In the genomic region with DNA sequence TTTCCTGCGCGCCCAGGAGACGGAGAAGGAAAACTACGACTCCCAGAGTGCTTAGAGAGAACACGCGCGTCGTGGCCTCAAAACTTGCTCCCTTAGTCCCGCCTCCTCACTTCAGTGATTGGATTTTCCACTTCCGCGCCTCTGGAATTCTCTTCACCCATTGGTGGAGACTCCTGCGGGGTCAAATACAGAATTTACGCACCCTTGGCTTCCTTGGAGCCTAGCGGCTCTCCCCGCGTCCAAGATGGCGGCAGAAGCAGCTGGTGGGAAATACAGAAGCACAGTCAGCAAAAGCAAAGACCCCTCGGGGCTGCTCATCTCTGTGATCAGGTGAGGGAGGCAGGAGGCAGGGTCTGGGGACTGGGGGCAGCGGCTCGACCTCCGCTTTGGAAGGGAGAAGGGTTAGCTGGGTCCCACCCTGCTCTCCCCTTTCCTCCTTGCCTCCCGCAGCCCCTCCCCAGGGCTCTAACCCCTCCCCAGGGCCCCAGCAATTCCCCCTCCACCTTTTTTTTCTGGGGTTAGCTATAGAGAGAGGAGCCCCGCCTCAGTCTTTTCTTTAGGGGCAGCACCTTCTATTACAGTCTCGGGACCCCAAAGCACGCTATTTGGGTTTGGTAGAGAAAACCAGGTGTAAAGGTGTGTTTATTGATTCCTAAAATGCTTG, we compare ENCODE assay signal across 8 cellular contexts. TPM values are rescaled to one million over a fixed set of nuclear protein-coding genes. Genes with fewer than 3 reads are reported as not detected.
DNase-seq lines count a peak whose midpoint lies in the region; ATAC-seq and TF ChIP-seq lines count a peak whose summit lies in the region.

A gene (plus strand): TSS at position 221 of the 664 bp plus-strand sequence.

- TF ChIP-seq CTCF in VCaP (conservative IDR thresholded peaks at IDR 0.05) (no peak), breast epithelium (IDR thresholded peaks at IDR 0.05) (no peak)

- peaks cover 43% of the 10 kb centered on the region for H3K79me2 ChIP-seq in ACC112 (ENCODE audit: control insufficient read depth, insufficient read depth, low read length, unreplicated experiment)

- H3K9ac ChIP-seq in skeletal muscle tissue (ENCODE audit: low read depth in 1 of 3, low read length in 3 of 3), result peak within 1 kb of the TSS; percentile 93 to 99 (median 94)

- H3K36me3 ChIP-seq in ACC112 (ENCODE audit: insufficient read depth, low read length), result no peaks in the 10 kb centered on the region
- H3K36me3 ChIP-seq in breast epithelium, result no peaks in the 10 kb centered on the region
- no peaks in the 10 kb centered on the region for H3K36me3 ChIP-seq in skeletal muscle tissue (ENCODE audit: control insufficient read depth in 3 of 3, insufficient read depth in 3 of 3, low read length in 3 of 3)

- H3K4me3 ChIP-seq in ACC112 (ENCODE audit: low read depth, low read length) (peak within 1 kb of the TSS; percentile 94), breast epithelium (peak within 1 kb of the TSS; percentile 86 to 88 (median 88)), iPS-18c (ENCODE audit: insufficient read depth, low read depth, low read length) (peak within 1 kb of the TSS; percentile 82), skeletal muscle tissue (ENCODE audit: low read length in 3 of 3) (peak within 1 kb of the TSS; percentile 90 to 98 (median 92))

- DNase-seq in NCI-H2196 treated with DMSO at 0.1 percent for 48 hours (lab: John Stamatoyannopoulos, UW; ENCODE audit: unreplicated experiment), result peak; percentile 96
- DNase-seq in breast epithelium (ENCODE audit: low spot score in 2 of 2), result peak; percentile 88 to 94

- H3K27ac ChIP-seq in ACC112 (ENCODE audit: low read depth, low read length) (peak within 1 kb of the TSS; percentile 27; the same call in 1 of the 2 replicates), VCaP (peak within 1 kb of the TSS; percentile 85), breast epithelium (peak within 1 kb of the TSS; percentile 89 to 90), skeletal muscle tissue (ENCODE audit: low read depth, low read length) (peak within 1 kb of the TSS; percentile 90)

- intact Hi-C loops in breast epithelium (cut with DNase I; ENCODE audit: low total_unique reads), result no loop called here

- peak within 1 kb of the TSS; percentile 89 for H2AFZ ChIP-seq in ACC112 (ENCODE audit: low read length, unreplicated experiment)

- no peaks in the 10 kb centered on the region for H3K27me3 ChIP-seq in ACC112 (ENCODE audit: insufficient read depth, low read length)
- H3K27me3 ChIP-seq in breast epithelium, result no peaks in the 10 kb centered on the region
- H3K27me3 ChIP-seq in skeletal muscle tissue (ENCODE audit: control insufficient read depth in 3 of 3, insufficient read depth in 3 of 3, low read length in 3 of 3), result no peaks in the 10 kb centered on the region

- H3K4me1 ChIP-seq in ACC112 (ENCODE audit: control insufficient read depth, insufficient read depth, low read length, unreplicated experiment), result peaks cover 17% of the 10 kb centered on the region
- no peaks in the 10 kb centered on the region for H3K4me1 ChIP-seq in breast epithelium
- peaks cover 5 to 19% (median 8%) of the 10 kb centered on the region in 3 donors for H3K4me1 ChIP-seq in skeletal muscle tissue (ENCODE audit: control insufficient read depth in 3 of 3, insufficient read depth in 3 of 3, low read length in 3 of 3)

- H3K9me3 ChIP-seq in breast epithelium, result no peaks in the 10 kb centered on the region
- H3K9me3 ChIP-seq in iPS-18c (ENCODE audit: control insufficient read depth, insufficient read depth, low read length), result no peaks in the 10 kb centered on the region
- H3K9me3 ChIP-seq in skeletal muscle tissue (ENCODE audit: control insufficient read depth in 3 of 3, low read length in 3 of 3), result no peaks in the 10 kb centered on the region

- no peak for TF ChIP-seq POLR2A in breast epithelium (IDR thresholded peaks at IDR 0.05)

- peak; percentile 98 for ATAC-seq in GM18870 (IDR thresholded peaks at IDR 0.05; ENCODE audit: unreplicated experiment)
- ATAC-seq in HG03135 (IDR thresholded peaks at IDR 0.05; ENCODE audit: unreplicated experiment), result peak; percentile 99

RNA-seq across cellular contexts. Expression of the gene that starts here (rescaled TPM):
- 100 to 1,000 TPM in 1 of 3 donors, 10 to 100 TPM in 2; 88.3 to 136 (median 99.6) TPM for total RNA-seq in breast epithelium
- total RNA-seq in skeletal muscle tissue, result 129 TPM

Comparison
In these comparisons a context has a peak if more than half of its experiments do, and no peak if none do; other contexts are left out.
1. Peak in every context shown above with its lines: DNase-seq, ATAC-seq, H3K4me3 ChIP-seq and H3K27ac ChIP-seq.
2. H3K27ac ChIP-seq: peak in every context shown above with its lines; median percentile 90 in skeletal muscle tissue; 90 in breast epithelium; 85 in VCaP; 27 in ACC112.